22 cellular contexts compared by ENCODE assay signal in genomic region chr22:25207553-25208157, GRCh38. TPM values are rescaled to one million over a fixed set of nuclear protein-coding genes. Genes with fewer than 3 reads are reported as not detected.
DNase-seq lines count a peak whose midpoint lies in the region; ATAC-seq, FAIRE-seq and TF ChIP-seq lines count a peak whose summit lies in the region.
"Had no signal": no experiment of that assay in that cellular context is flagged by ENCODE, and none has a peak within 500 bp of the region (broad histone marks: within the 10 kb centered on the region; RNA-seq: fewer than 3 reads in every experiment).

No MANE protein-coding gene starts in this region.

- no peaks in the 10 kb centered on the region for H3K4me1 ChIP-seq in HEK293 (ENCODE audit: control insufficient read depth, insufficient read depth, low read length)
- H3K4me1 ChIP-seq: A549, Caco-2 had no signal

- DNase-seq in activated CD4-positive, alpha-beta T cell treated with anti-CD3 and anti-CD28 coated beads for 36 hours, result no peak
- no peak for DNase-seq in activated CD4-positive, alpha-beta T cell treated with anti-CD3 and anti-CD28 coated beads for 48 hours
- no peak for DNase-seq in urothelium cell line (ENCODE audit: low spot score)
- DNase-seq: AML-193; Caco-2; Calu3; CD4-positive, alpha-beta T cell; CD8-positive, alpha-beta T cell; DMS79 treated with DMSO at 0.1 percent for 48 hours; GF-D8 had no signal

- ATAC-seq in activated CD4-positive, alpha-beta T cell treated with anti-CD3 and anti-CD28 coated beads for 36 hours, result no peak
- ATAC-seq in HG02840 (IDR thresholded peaks at IDR 0.05; ENCODE audit: low FRiP score, unreplicated experiment), result no peak
- ATAC-seq: A549; CD8-positive, alpha-beta T cell had no signal

- no peaks in the 10 kb centered on the region for H3K36me3 ChIP-seq in HEK293 (ENCODE audit: control insufficient read depth in 2 of 2, insufficient read depth in 1 of 2, low read length in 2 of 2)
- H3K36me3 ChIP-seq: BLaER1 treated with 17β-estradiol and CSF1 and Interleukin-3, amounts not matched to agents 10 nM and 100 nM had no signal

- no peaks in the 10 kb centered on the region for H3K9me3 ChIP-seq in HEK293 (ENCODE audit: control insufficient read depth, insufficient read depth, low read depth, low read length)
- H3K9me3 ChIP-seq: A549; BLaER1 treated with 17β-estradiol and CSF1 and Interleukin-3, amounts not matched to agents 10 nM and 100 nM; Caco-2 had no signal

- no peak overlapping the region for H3K4me3 ChIP-seq in HEK293 (ENCODE audit: low read depth, low read length)
- H3K4me3 ChIP-seq: A549; BLaER1 treated with 17β-estradiol and CSF1 and Interleukin-3, amounts not matched to agents 10 nM and 100 nM had no signal

- H3K36me3 Mint-ChIP-seq in activated CD4-positive, alpha-beta T cell treated with anti-CD3 and anti-CD28 coated beads for 36 hours (ENCODE audit: low read depth), result no peaks in the 10 kb centered on the region
- H3K36me3 Mint-ChIP-seq: CD8-positive, alpha-beta T cell had no signal

- no peaks in the 10 kb centered on the region for H3K4me1 Mint-ChIP-seq in activated CD4-positive, alpha-beta T cell treated with anti-CD3 and anti-CD28 coated beads for 36 hours
- H3K4me1 Mint-ChIP-seq: B cell had no signal

- TF ChIP-seq CTCF in HEK293 (tag by site-specific recombination; IDR thresholded peaks at IDR 0.05), result no peak

- intact Hi-C loops in activated CD4-positive, alpha-beta T cell treated with anti-CD3 and anti-CD28 coated beads for 36 hours (cut with DNase I, micrococcal nuclease), result loop anchor here in 1 of 2 experiments (10.0 kb wide), 1 partner anchor 127 kb away; no protein-coding TSS in a partner anchor

- CTCF ChIA-PET in activated CD4-positive, alpha-beta T cell treated with anti-CD3 and anti-CD28 coated beads for 36 hours (lab: Charles Lee), result no interaction called here
- CTCF ChIA-PET in HEK293 (lab: Yijun Ruan, JAX), result no interaction called here

- H3K27me3 Mint-ChIP-seq in activated CD4-positive, alpha-beta T cell treated with anti-CD3 and anti-CD28 coated beads for 36 hours, result no peaks in the 10 kb centered on the region
- H3K27me3 Mint-ChIP-seq: CD4-positive, alpha-beta T cell had no signal

- POLR2A ChIA-PET in activated CD4-positive, alpha-beta T cell treated with anti-CD3 and anti-CD28 coated beads for 36 hours (lab: Charles Lee), result no interaction called here
- POLR2A ChIA-PET in HEK293 (lab: Yijun Ruan, JAX), result no interaction called here

- H3K27ac ChIP-seq in HEK293 (ENCODE audit: extremely low read depth, low read depth, low read length), result no peak overlapping the region
- H3K27ac ChIP-seq: 22Rv1; A549; BLaER1 treated with 17β-estradiol and CSF1 and Interleukin-3, amounts not matched to agents 10 nM and 100 nM; C4-2B had no signal

- no peaks in the 10 kb centered on the region for H3K9me3 Mint-ChIP-seq in activated CD4-positive, alpha-beta T cell treated with anti-CD3 and anti-CD28 coated beads for 36 hours (ENCODE audit: low read depth)
- H3K9me3 Mint-ChIP-seq: CD4-positive, alpha-beta T cell; CD8-positive, alpha-beta T cell had no signal

- peak overlapping the region; percentile 9 for H3K27ac Mint-ChIP-seq in activated CD4-positive, alpha-beta T cell treated with anti-CD3 and anti-CD28 coated beads for 36 hours
- H3K27ac Mint-ChIP-seq: B cell; CD4-positive, alpha-beta T cell; CD8-positive, alpha-beta T cell had no signal

- FAIRE-seq in urothelium cell line (lab: Jason Lieb, UNC), result peak; percentile 93
- FAIRE-seq: A549, D721Med, G401.6, GM12891, GM19239 had no signal

- H3K4me3 Mint-ChIP-seq in activated CD4-positive, alpha-beta T cell treated with anti-CD3 and anti-CD28 coated beads for 36 hours, result no peak overlapping the region
- H3K4me3 Mint-ChIP-seq: B cell; CD4-positive, alpha-beta T cell; CD8-positive, alpha-beta T cell had no signal

TF ChIP-seq in HEK293, 187 proteins besides CTCF, POLR2A, EP300 and RAD21 (continues in another document):
- TF ChIP-seq ZEB2 (tag by site-specific recombination; IDR thresholded peaks at IDR 0.05) (no peak), ZNF629 (tag by site-specific recombination; IDR thresholded peaks at IDR 0.05) (no peak), ZNF292 (tag by site-specific recombination; IDR thresholded peaks at IDR 0.05; ENCODE audit: borderline replicate concordance, low read depth) (no peak), KLF7 (tag by site-specific recombination; IDR thresholded peaks at IDR 0.05; ENCODE audit: borderline replicate concordance) (no peak), ZFHX2 (tag by site-specific recombination; conservative IDR thresholded peaks at IDR 0.05) (peak; percentile 55), ZNF366 (tag by site-specific recombination; conservative IDR thresholded peaks at IDR 0.05) (peak; percentile 93), ZNF121 (tag by site-specific recombination; IDR thresholded peaks at IDR 0.05) (no peak), ZBTB17 (tag by site-specific recombination; IDR thresholded peaks at IDR 0.05) (peak; percentile 48; the same call in 1 of the 2 replicates), ZNF404 (tag by site-specific recombination; IDR thresholded peaks at IDR 0.05) (no peak), ZNF211 (tag by site-specific recombination; IDR thresholded peaks at IDR 0.05; ENCODE audit: low read depth) (no peak), ZNF555 (tag by site-specific recombination; conservative IDR thresholded peaks at IDR 0.05) (no peak), ZNF202 (tag by site-specific recombination; IDR thresholded peaks at IDR 0.05; ENCODE audit: borderline replicate concordance) (no peak), ZNF138 (tag by site-specific recombination; IDR thresholded peaks at IDR 0.05; ENCODE audit: borderline replicate concordance) (no peak), ZNF140 (tag by site-specific recombination; IDR thresholded peaks at IDR 0.05) (no peak), KLF9 (tag by site-specific recombination; IDR thresholded peaks at IDR 0.05; ENCODE audit: low read depth) (no peak), ZSCAN16 (tag by site-specific recombination; IDR thresholded peaks at IDR 0.05) (no peak), ZFP69B (tag by site-specific recombination; IDR thresholded peaks at IDR 0.05) (no peak), MEIS1 (CRISPR knock-in tag; IDR thresholded peaks at IDR 0.05; ENCODE audit: borderline replicate concordance) (no peak), KLF16 (tag by site-specific recombination; IDR thresholded peaks at IDR 0.05) (no peak), ZSCAN23 (tag by site-specific recombination; IDR thresholded peaks at IDR 0.05) (no peak), ZNF146 (tag by site-specific recombination; IDR thresholded peaks at IDR 0.05) (no peak), KLF8 (tag by site-specific recombination; IDR thresholded peaks at IDR 0.05) (no peak), EGR2 (tag by site-specific recombination; IDR thresholded peaks at IDR 0.05; ENCODE audit: low read depth) (peak; percentile 93), ZNF214 (tag by site-specific recombination; IDR thresholded peaks at IDR 0.05; ENCODE audit: borderline replicate concordance) (no peak)
- TF ChIP-seq, protein P1, sequence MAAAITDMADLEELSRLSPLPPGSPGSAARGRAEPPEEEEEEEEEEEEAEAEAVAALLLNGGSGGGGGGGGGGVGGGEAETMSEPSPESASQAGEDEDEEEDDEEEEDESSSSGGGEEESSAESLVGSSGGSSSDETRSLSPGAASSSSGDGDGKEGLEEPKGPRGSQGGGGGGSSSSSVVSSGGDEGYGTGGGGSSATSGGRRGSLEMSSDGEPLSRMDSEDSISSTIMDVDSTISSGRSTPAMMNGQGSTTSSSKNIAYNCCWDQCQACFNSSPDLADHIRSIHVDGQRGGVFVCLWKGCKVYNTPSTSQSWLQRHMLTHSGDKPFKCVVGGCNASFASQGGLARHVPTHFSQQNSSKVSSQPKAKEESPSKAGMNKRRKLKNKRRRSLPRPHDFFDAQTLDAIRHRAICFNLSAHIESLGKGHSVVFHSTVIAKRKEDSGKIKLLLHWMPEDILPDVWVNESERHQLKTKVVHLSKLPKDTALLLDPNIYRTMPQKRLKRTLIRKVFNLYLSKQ (tag by site-specific recombination; IDR thresholded peaks at IDR 0.05; ENCODE audit: borderline replicate concordance), result no peak
- TF ChIP-seq, protein P2, sequence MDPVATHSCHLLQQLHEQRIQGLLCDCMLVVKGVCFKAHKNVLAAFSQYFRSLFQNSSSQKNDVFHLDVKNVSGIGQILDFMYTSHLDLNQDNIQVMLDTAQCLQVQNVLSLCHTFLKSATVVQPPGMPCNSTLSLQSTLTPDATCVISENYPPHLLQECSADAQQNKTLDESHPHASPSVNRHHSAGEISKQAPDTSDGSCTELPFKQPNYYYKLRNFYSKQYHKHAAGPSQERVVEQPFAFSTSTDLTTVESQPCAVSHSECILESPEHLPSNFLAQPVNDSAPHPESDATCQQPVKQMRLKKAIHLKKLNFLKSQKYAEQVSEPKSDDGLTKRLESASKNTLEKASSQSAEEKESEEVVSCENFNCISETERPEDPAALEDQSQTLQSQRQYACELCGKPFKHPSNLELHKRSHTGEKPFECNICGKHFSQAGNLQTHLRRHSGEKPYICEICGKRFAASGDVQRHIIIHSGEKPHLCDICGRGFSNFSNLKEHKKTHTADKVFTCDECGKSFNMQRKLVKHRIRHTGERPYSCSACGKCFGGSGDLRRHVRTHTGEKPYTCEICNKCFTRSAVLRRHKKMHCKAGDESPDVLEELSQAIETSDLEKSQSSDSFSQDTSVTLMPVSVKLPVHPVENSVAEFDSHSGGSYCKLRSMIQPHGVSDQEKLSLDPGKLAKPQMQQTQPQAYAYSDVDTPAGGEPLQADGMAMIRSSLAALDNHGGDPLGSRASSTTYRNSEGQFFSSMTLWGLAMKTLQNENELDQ (tag by site-specific recombination; IDR thresholded peaks at IDR 0.05; ENCODE audit: low read depth), result no peak
- TF ChIP-seq, protein P3, sequence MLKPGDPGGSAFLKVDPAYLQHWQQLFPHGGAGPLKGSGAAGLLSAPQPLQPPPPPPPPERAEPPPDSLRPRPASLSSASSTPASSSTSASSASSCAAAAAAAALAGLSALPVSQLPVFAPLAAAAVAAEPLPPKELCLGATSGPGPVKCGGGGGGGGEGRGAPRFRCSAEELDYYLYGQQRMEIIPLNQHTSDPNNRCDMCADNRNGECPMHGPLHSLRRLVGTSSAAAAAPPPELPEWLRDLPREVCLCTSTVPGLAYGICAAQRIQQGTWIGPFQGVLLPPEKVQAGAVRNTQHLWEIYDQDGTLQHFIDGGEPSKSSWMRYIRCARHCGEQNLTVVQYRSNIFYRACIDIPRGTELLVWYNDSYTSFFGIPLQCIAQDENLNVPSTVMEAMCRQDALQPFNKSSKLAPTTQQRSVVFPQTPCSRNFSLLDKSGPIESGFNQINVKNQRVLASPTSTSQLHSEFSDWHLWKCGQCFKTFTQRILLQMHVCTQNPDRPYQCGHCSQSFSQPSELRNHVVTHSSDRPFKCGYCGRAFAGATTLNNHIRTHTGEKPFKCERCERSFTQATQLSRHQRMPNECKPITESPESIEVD (tag by site-specific recombination; IDR thresholded peaks at IDR 0.05), result no peak

RNA-seq across cellular contexts. Expression of gene CRYBB3, which starts 8.0 kb away (rescaled TPM):
- total RNA-seq in activated CD4-positive, alpha-beta T cell treated with anti-CD3 and anti-CD28 coated beads for 36 hours, result under 1 TPM in 1 of 2 experiments, not detected in 1; 0.34 TPM
- total RNA-seq: A172; B cell; Caco-2; CD4-positive, alpha-beta T cell; CD8-positive, alpha-beta T cell had no signal

RNA-seq across cellular contexts. Expression of gene CRYBB2, which starts 11.8 kb away (rescaled TPM):
- under 1 TPM; 0.23 to 0.30 TPM for total RNA-seq in activated CD4-positive, alpha-beta T cell treated with anti-CD3 and anti-CD28 coated beads for 36 hours
- total RNA-seq: A172; B cell; Caco-2; CD4-positive, alpha-beta T cell; CD8-positive, alpha-beta T cell had no signal
